In genomic region chr15:50765202-50765967, GRCh38 we compare ENCODE assay signal across 8 cellular contexts. TPM values are rescaled to one million over a fixed set of nuclear protein-coding genes. Genes with fewer than 3 reads are reported as not detected.
DNase-seq lines count a peak whose midpoint lies in the region; ATAC-seq, FAIRE-seq and TF ChIP-seq lines count a peak whose summit lies in the region.

Gene SPPL2A (minus strand): TSS chr15:50765706. CDS start chr15:50765533, 173 bp downstream.

- TF ChIP-seq CTCF in AG04450 (IDR thresholded peaks at IDR 0.05; ENCODE audit: low read depth, low read length) (no peak), WTC11 (IDR thresholded peaks at IDR 0.05) (no peak), bronchial epithelial cell (IDR thresholded peaks at IDR 0.05; ENCODE audit: insufficient read depth, low read length, severe bottlenecking) (no peak), spleen (IDR thresholded peaks at IDR 0.05 in 8 of 11, conservative IDR thresholded peaks at IDR 0.05 in 3 of 11) (peak in 2 of 11 experiments; percentile 8 to 20)

- CTCF ChIA-PET in AG04450 (lab: Charles Lee) (interaction anchor here (0.7 to 0.9 kb wide), 2 partner anchors 8 to 111 kb away, joined by 3 read pairs; no protein-coding TSS in a partner anchor), WTC11 (lab: Charles Lee) (interaction anchor here (0.6 to 0.7 kb wide), 3 partner anchors 99 to 617 kb away, joined by 3 to 4 read pairs (median 3); no protein-coding TSS in a partner anchor)

- ATAC-seq in GM18873 (IDR thresholded peaks at IDR 0.05; ENCODE audit: low FRiP score, unreplicated experiment) (peak; percentile 80), HG03135 (IDR thresholded peaks at IDR 0.05; ENCODE audit: unreplicated experiment) (peak; percentile 89), WTC11 (peak; percentile 96)

- WGBS in spleen, 5 donors, result 0 to 1% (median 0%) methylated on average over 20 to 77 of the region's 77 CpGs

- no peaks in the 10 kb centered on the region for H3K36me3 ChIP-seq in bronchial epithelial cell (ENCODE audit: control insufficient read depth, insufficient read depth, low read length)
- no peaks in the 10 kb centered on the region for H3K36me3 ChIP-seq in spleen

- FAIRE-seq in bronchial epithelial cell (lab: Jason Lieb, UNC), result no peak

- H3K27ac ChIP-seq in AG04450 (ENCODE audit: low read depth, low read length), result peak within 1 kb of the TSS; percentile 75
- peak within 1 kb of the TSS; percentile 96 to 99 (median 98) for H3K27ac ChIP-seq in spleen

- intact Hi-C loops in spleen (cut with DNase I; ENCODE audit: low total_unique reads), result loop anchor here (10.0 kb wide), 1 partner anchor 109 kb away; no protein-coding TSS in a partner anchor

- H3K9me3 Mint-ChIP-seq in WTC11, result no peaks in the 10 kb centered on the region
- H3K9me3 Mint-ChIP-seq in immature natural killer cell, result no peaks in the 10 kb centered on the region

- peak within 1 kb of the TSS; percentile 75 for H3K4me3 ChIP-seq in AG04450 (ENCODE audit: low read depth, low read length)
- H3K4me3 ChIP-seq in bronchial epithelial cell (ENCODE audit: low read depth, low read length), result peak within 1 kb of the TSS; percentile 74
- H3K4me3 ChIP-seq in spleen, result peak within 1 kb of the TSS; percentile 58 to 95 (median 84)

- POLR2A ChIA-PET in AG04450 (lab: Yijun Ruan, JAX), result interaction anchor here (0.6 to 1.5 kb wide), 5 partner anchors 18 to 380 kb away, joined by 4 to 11 read pairs (median 8); partner anchors contain the start of gene TRPM7
- POLR2A ChIA-PET in WTC11 (lab: Charles Lee), result interaction anchor here (0.6 to 0.7 kb wide), 3 partner anchors 32 to 854 kb away, joined by 3 to 7 read pairs (median 4); no protein-coding TSS in a partner anchor

- H3K36me3 Mint-ChIP-seq in WTC11, result no peaks in the 10 kb centered on the region
- H3K36me3 Mint-ChIP-seq in immature natural killer cell, result no peaks in the 10 kb centered on the region

- DNase-seq in AG04450 (ENCODE audit: low read depth, low spot score) (peak; percentile 60), NCI-H226 (peak; percentile 92), WTC11 (ENCODE audit: low spot score) (peak; percentile 84), bronchial epithelial cell (ENCODE audit: low read depth) (peak; percentile 72), immature natural killer cell (peak; percentile 78 to 82 (median 80)), spleen (peak; percentile 97)

- no peaks in the 10 kb centered on the region; the same call in 1 of the 2 replicates for H3K27me3 Mint-ChIP-seq in WTC11 (ENCODE audit: low read depth)
- H3K27me3 Mint-ChIP-seq in immature natural killer cell (ENCODE audit: low read depth in 3 of 3), result peaks cover 4 to 19% (median 9%) of the 10 kb centered on the region in 3 donors

- H3K4me3 Mint-ChIP-seq in WTC11, result peak within 1 kb of the TSS; percentile 84
- H3K4me3 Mint-ChIP-seq in immature natural killer cell, result peak within 1 kb of the TSS; percentile 87 to 97 (median 92)

- no peaks in the 10 kb centered on the region for H3K27me3 ChIP-seq in AG04450 (ENCODE audit: control insufficient read depth, insufficient read depth, low read length)
- no peaks in the 10 kb centered on the region for H3K27me3 ChIP-seq in bronchial epithelial cell (ENCODE audit: control insufficient read depth, insufficient read depth, low read length)
- no peaks in the 10 kb centered on the region for H3K27me3 ChIP-seq in spleen (replicated peaks in 1 of 7)

- peak within 1 kb of the TSS; percentile 95 for H3K27ac Mint-ChIP-seq in WTC11
- peak within 1 kb of the TSS; percentile 93 to 98 (median 97) for H3K27ac Mint-ChIP-seq in immature natural killer cell

- H3K4me1 Mint-ChIP-seq in WTC11 (peaks cover 24% of the 10 kb centered on the region), immature natural killer cell (peaks cover 46 to 56% of the 10 kb centered on the region in 2 donors)

- H3K4me1 ChIP-seq in spleen, result peaks cover 11 to 59% (median 35%) of the 10 kb centered on the region in 6 donors

- peak; percentile 9 to 83 (median 10) for TF ChIP-seq POLR2A in spleen (IDR thresholded peaks at IDR 0.05)

- no peaks in the 10 kb centered on the region for H3K9me3 ChIP-seq in AG04450 (ENCODE audit: control insufficient read depth, insufficient read depth, low read length)
- H3K9me3 ChIP-seq in spleen, result no peaks in the 10 kb centered on the region

TF ChIP-seq in WTC11, 78 proteins besides CTCF, POLR2A, EP300 and RAD21 (continues in another document):
- TF ChIP-seq PRRX2 (CRISPR knock-in tag; IDR thresholded peaks at IDR 0.05) (no peak), ZNF423 (CRISPR knock-in tag; IDR thresholded peaks at IDR 0.05) (no peak), ZNF317 (CRISPR knock-in tag; IDR thresholded peaks at IDR 0.05; ENCODE audit: borderline replicate concordance, low read depth) (peak; percentile 29; the same call in 1 of the 2 replicates), ZBTB43 (CRISPR knock-in tag; IDR thresholded peaks at IDR 0.05) (0 out of 2 replicates have a peak, but pooled peaks have one; percentile 23), AFF4 (CRISPR knock-in tag; IDR thresholded peaks at IDR 0.05; ENCODE audit: borderline replicate concordance) (no peak), PRDM15 (CRISPR knock-in tag; IDR thresholded peaks at IDR 0.05) (no peak), ATF3 (CRISPR knock-in tag; conservative IDR thresholded peaks at IDR 0.05) (no peak), CREB1 (CRISPR knock-in tag; IDR thresholded peaks at IDR 0.05) (no peak)

RNA-seq across cellular contexts. Expression of gene SPPL2A, which starts in this region (rescaled TPM):
- polyA plus RNA-seq in AG04450 (2011; rRNA removed) (70.2 and 80.1 TPM in 2 replicates), immature natural killer cell (100 to 1,000 TPM; 127 to 219 (median 148) TPM), spleen (10 to 100 TPM; 18.0 to 34.4 (median 25.3) TPM)
- polyA minus RNA-seq in AG04450 (2011; rRNA and poly(A)+ RNA removed), result 33.1 and 61.4 TPM in 2 replicates
- total RNA-seq in WTC11 (2021) (33.2 to 38.6 TPM (median 36.9 TPM) in 3 replicates), bronchial epithelial cell (64.5 and 75.0 TPM in 2 replicates), spleen (100 to 1,000 TPM in 6 of 7 donors, 10 to 100 TPM in 1; 92.6 to 425 (median 122) TPM)

Comparison
In these comparisons a context has a peak if more than half of its experiments do, and no peak if none do; other contexts are left out.
1. Peak in every context shown above with its lines: DNase-seq, ATAC-seq, H3K4me3 ChIP-seq and H3K27ac ChIP-seq.